In the genomic region with DNA sequence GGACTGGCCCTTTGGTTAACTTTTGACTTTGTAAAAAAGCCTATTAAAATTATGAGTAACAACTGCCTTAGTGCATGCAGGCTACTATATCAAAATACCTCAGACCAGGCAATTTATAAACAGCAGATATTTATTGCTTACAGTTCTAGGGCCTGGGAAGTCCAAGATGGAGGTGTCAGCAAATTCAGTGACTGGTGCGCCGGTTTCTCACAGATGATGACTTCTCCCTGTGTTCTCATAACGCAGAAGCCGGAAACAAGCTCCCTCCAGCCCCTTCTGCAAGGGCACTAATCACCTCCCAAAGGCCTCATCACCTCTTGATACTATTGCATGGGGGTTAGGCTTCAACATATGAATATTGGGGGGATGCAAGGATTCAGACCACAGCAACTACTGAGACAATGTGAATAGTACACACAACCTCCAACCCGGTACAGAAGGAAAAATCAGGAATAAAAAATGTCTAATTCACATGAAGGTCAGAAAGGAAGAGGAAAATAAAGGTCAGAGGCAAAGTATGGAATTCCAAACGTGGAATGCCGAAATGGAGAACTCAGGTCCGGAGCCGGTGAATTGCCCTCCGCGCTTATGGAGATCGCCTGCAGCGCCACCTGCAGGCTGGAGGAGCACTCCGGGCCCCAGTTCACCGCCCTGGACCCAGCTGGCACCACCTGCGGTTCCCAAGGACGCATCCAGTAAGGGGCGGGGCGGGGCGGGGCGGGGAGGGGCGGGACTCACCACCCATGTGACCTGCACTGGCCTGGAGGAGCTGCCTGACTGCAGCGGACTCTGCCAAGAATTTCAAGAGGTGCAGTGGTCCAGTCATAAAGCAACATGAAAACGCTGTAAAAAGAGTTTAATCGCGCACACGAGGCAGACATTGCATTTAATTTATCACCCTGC, we compare ENCODE assay signal across 8 cellular contexts.
A peak's percentile ranks its signal among the peaks of the same experiment; 100 is the strongest.
DNase-seq lines count a peak whose midpoint lies in the region; ATAC-seq and TF ChIP-seq lines count a peak whose summit lies in the region.

No MANE protein-coding gene starts in this region.

- peak; percentile 84 for DNase-seq in Karpas-422
- DNase-seq in activated naive CD8-positive, alpha-beta T cell treated with anti-CD3 and anti-CD28 coated beads for 36 hours, result peak; percentile 51
- DNase-seq in left lobe of liver (ENCODE audit: low spot score), result peak; percentile 51
- no peak for DNase-seq in AG08395 (ENCODE audit: low spot score)
- DNase-seq in NCI-H345 (lab: John Stamatoyannopoulos, UW), result no peak
- no peak for DNase-seq in cerebellar nuclear complex (lab: John Stamatoyannopoulos, UW)

- H2AFZ ChIP-seq in Karpas-422 (ENCODE audit: low read length), result no peak overlapping the region

- H3F3A ChIP-seq in DOHH2 (ENCODE audit: control insufficient read depth, insufficient read depth), result no peaks in the 10 kb centered on the region

- H3K79me2 ChIP-seq in DOHH2 (ENCODE audit: control insufficient read depth, low read length), result no peaks in the 10 kb centered on the region
- H3K79me2 ChIP-seq in Karpas-422 (ENCODE audit: low read length), result no peaks in the 10 kb centered on the region

- H3K27ac Mint-ChIP-seq in activated naive CD8-positive, alpha-beta T cell treated with anti-CD3 and anti-CD28 coated beads for 36 hours, result no peak overlapping the region

- peaks cover 8% of the 10 kb centered on the region for H3K9me3 Mint-ChIP-seq in activated naive CD8-positive, alpha-beta T cell treated with anti-CD3 and anti-CD28 coated beads for 36 hours

- H3K36me3 ChIP-seq in DOHH2 (ENCODE audit: control insufficient read depth, low read length) (no peaks in the 10 kb centered on the region), Karpas-422 (ENCODE audit: insufficient read depth, low read length) (no peaks in the 10 kb centered on the region)

- ATAC-seq in left lobe of liver, result peak; percentile 88
- no peak for ATAC-seq in HG02642 (IDR thresholded peaks at IDR 0.05; ENCODE audit: poor library complexity, unreplicated experiment)

- H3K4me3 Mint-ChIP-seq in activated naive CD8-positive, alpha-beta T cell treated with anti-CD3 and anti-CD28 coated beads for 36 hours, result no peak overlapping the region

- H3K36me3 Mint-ChIP-seq in activated naive CD8-positive, alpha-beta T cell treated with anti-CD3 and anti-CD28 coated beads for 36 hours, result peaks cover 3% of the 10 kb centered on the region

- H3K4me3 ChIP-seq in DOHH2 (ENCODE audit: low read length), result no peak overlapping the region
- H3K4me3 ChIP-seq in Karpas-422 (ENCODE audit: low read length), result no peak overlapping the region

- H3K27me3 ChIP-seq in DOHH2 (ENCODE audit: control insufficient read depth, low read length) (no peaks in the 10 kb centered on the region), Karpas-422 (ENCODE audit: low read length) (peaks cover 6% of the 10 kb centered on the region; the same call in 1 of the 2 replicates)

- H3K4me1 Mint-ChIP-seq in activated naive CD8-positive, alpha-beta T cell treated with anti-CD3 and anti-CD28 coated beads for 36 hours, result no peaks in the 10 kb centered on the region

- no peaks in the 10 kb centered on the region for H3K9me3 ChIP-seq in DOHH2 (ENCODE audit: control insufficient read depth, insufficient read depth, low read length)
- H3K9me3 ChIP-seq in Karpas-422 (ENCODE audit: low read length), result peaks cover 8% of the 10 kb centered on the region

- H3K9me2 ChIP-seq in DOHH2 (replicated peaks; ENCODE audit: control insufficient read depth, low read length) (no peaks in the 10 kb centered on the region), Karpas-422 (replicated peaks; ENCODE audit: insufficient read depth, low read length) (no peaks in the 10 kb centered on the region)

- H3K4me1 ChIP-seq in DOHH2 (ENCODE audit: control insufficient read depth, low read length) (no peaks in the 10 kb centered on the region), Karpas-422 (ENCODE audit: low read length) (peaks cover 17% of the 10 kb centered on the region)

- H3K4me2 ChIP-seq in DOHH2 (ENCODE audit: low read length), result no peak overlapping the region
- H3K4me2 ChIP-seq in Karpas-422 (ENCODE audit: low read depth, low read length, poor library complexity, severe bottlenecking), result no peak overlapping the region

- TF ChIP-seq CTCF in DOHH2 (IDR thresholded peaks at IDR 0.05; ENCODE audit: low read depth, low read length, poor library complexity, severe bottlenecking), result peak; percentile 26

- H3K27ac ChIP-seq in DOHH2 (ENCODE audit: low read depth, low read length) (no peak overlapping the region), Karpas-422 (ENCODE audit: low read length) (no peak overlapping the region)

- no peaks in the 10 kb centered on the region for H4K20me1 ChIP-seq in DOHH2 (ENCODE audit: control insufficient read depth, insufficient read depth, low read depth, low read length)
- 0 out of 2 replicates have a peak, but pooled peaks cover 4% of the 10 kb centered on the region for H4K20me1 ChIP-seq in Karpas-422 (ENCODE audit: insufficient read depth, low read depth, low read length)

- H3K9ac ChIP-seq in Karpas-422 (ENCODE audit: low read length), result no peak overlapping the region

- H3K27me3 Mint-ChIP-seq in activated naive CD8-positive, alpha-beta T cell treated with anti-CD3 and anti-CD28 coated beads for 36 hours, result no peaks in the 10 kb centered on the region

Comparison
In these comparisons a context has a peak if more than half of its experiments do, and no peak if none do; other contexts are left out.
1. DNase-seq: peak in Karpas-422 (single experiment), activated naive CD8-positive, alpha-beta T cell treated with anti-CD3 and anti-CD28 coated beads for 36 hours (single experiment) and left lobe of liver (single experiment); none in AG08395 (single experiment), NCI-H345 (single experiment) and cerebellar nuclear complex (0 of 2).